20 cellular contexts compared by ENCODE assay signal in the genomic region with DNA sequence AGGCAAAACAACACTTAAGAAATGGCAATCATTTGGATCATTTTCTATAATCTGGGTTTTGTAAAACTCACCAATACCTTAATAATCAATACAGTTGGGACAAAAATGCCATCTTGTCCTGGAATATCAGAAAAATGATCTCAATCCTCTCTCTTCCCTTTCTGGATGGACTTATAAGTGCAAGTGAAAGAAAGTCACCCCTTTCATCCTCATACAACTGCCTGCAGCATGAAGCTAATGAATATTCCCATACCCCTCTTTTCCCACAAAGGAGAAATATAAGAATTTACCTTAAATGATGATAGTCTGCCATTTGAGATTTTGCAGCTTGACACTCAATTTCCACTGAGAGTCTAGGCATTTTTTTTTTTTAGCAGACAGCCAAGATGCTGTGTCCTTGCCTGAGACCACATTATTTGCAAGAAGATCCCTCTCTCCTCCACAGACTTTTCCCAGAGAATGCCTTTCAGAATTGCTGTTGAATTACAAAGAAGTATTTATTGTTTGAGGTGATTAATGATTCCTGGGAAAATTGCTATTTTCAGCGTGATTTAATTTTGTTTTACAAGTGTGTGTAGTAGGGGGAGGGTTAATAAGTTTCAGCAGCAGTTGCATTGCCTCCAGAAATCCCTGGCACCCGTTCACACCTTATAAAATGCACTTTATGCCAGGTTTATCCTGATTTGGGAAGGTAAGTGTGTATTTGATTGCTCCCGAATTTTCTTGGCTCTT. TPM values are rescaled to one million over a fixed set of nuclear protein-coding genes. Genes with fewer than 3 reads are reported as not detected.
"Had no signal": no experiment of that assay in that cellular context is flagged by ENCODE, and none has a peak within 500 bp of the region (broad histone marks: within the 10 kb centered on the region; RNA-seq: fewer than 3 reads in every experiment).

No MANE protein-coding gene starts in this region.

- H3K4me2 ChIP-seq: SK-N-SH had no signal

- H3K36me3 ChIP-seq: uterus had no signal

- H3K27ac ChIP-seq: skin epidermis, uterus had no signal

- H3K4me3 ChIP-seq: psoas muscle, skin epidermis, uterus had no signal

- ATAC-seq: activated CD4-positive, alpha-beta T cell treated with anti-CD3 and anti-CD28 coated beads for 36 hours; psoas muscle; right cardiac atrium; stimulated activated naive CD8-positive, alpha-beta T cell treated with anti-CD3 and anti-CD28 coated beads, Interleukin-15, amount 100 ng/mL, for 72 hours; WTC11 had no signal

- H3K4me1 ChIP-seq: uterus had no signal

- DNase-seq: activated CD4-positive, alpha-beta memory T cell treated with anti-CD3 and anti-CD28 coated beads for 36 hours; activated CD4-positive, alpha-beta T cell treated with anti-CD3 and anti-CD28 coated beads for 36 hours; activated naive CD8-positive, alpha-beta T cell treated with anti-CD3 and anti-CD28 coated beads, Interleukin-2, amount 10 ng/mL, durations not matched to agents 7 days and 5 days; activated T-cell treated with anti-CD3 and anti-CD28 coated beads for 4 hours; amygdala; central memory CD4-positive, alpha-beta T cell; erythroblast; occipital lobe; psoas muscle; right cardiac atrium; SK-N-SH; stimulated activated CD4-positive, alpha-beta T cell treated with anti-CD3 and anti-CD28 coated beads, Interleukin-15, amount 100 ng/mL, for 24 hours; stimulated activated CD4-positive, alpha-beta T cell treated with anti-CD3 and anti-CD28 coated beads, Interleukin-4, amount 100 ng/mL, for 1 hour; stimulated activated naive CD8-positive, alpha-beta T cell treated with anti-CD3 and anti-CD28 coated beads, Interleukin-15, amount 100 ng/mL, for 72 hours; uterus had no signal

- H3K9ac ChIP-seq: SK-N-SH had no signal

- H3K9me3 ChIP-seq: psoas muscle, SK-N-SH, uterus had no signal

- H3K27me3 ChIP-seq: uterus had no signal

RNA-seq across cellular contexts. Expression of gene HOXA4, which starts 3.8 kb away (rescaled TPM):
- total RNA-seq: activated CD4-positive, alpha-beta memory T cell treated with anti-CD3 and anti-CD28 coated beads for 36 hours; activated T-helper 1 cell treated with anti-CD3 and anti-CD28 coated beads, Interleukin-12 subunit alpha, Interleukin-12 subunit beta, Interleukin-2, Interleukin-4 antibody, amounts not matched to agents 30 ng/mL and 10 ng/mL and 1 ng/mL, durations not matched to agents 14 hours and 24 hours and 36 hours; occipital lobe; WTC11 had no signal
- polyA plus RNA-seq: neural cell, SK-N-SH had no signal

RNA-seq across cellular contexts. Expression of gene HOXA5, which starts 16.7 kb away (rescaled TPM):
- total RNA-seq: activated CD4-positive, alpha-beta memory T cell treated with anti-CD3 and anti-CD28 coated beads for 36 hours; activated CD4-positive, alpha-beta T cell treated with anti-CD3 and anti-CD28 coated beads for 36 hours; activated naive CD8-positive, alpha-beta T cell treated with anti-CD3 and anti-CD28 coated beads, Interleukin-2, amount 10 ng/mL, durations not matched to agents 7 days and 5 days; activated T-helper 1 cell treated with anti-CD3 and anti-CD28 coated beads, Interleukin-12 subunit alpha, Interleukin-12 subunit beta, Interleukin-2, Interleukin-4 antibody, amounts not matched to agents 30 ng/mL and 10 ng/mL and 1 ng/mL, durations not matched to agents 14 hours and 24 hours and 36 hours; occipital lobe; WTC11 had no signal
- polyA plus RNA-seq: neural cell, SK-N-SH had no signal

RNA-seq across cellular contexts. Expression of gene HOXA6, which starts 20.8 kb away (rescaled TPM):
- total RNA-seq: activated CD4-positive, alpha-beta memory T cell treated with anti-CD3 and anti-CD28 coated beads for 36 hours; activated CD4-positive, alpha-beta T cell treated with anti-CD3 and anti-CD28 coated beads for 36 hours; activated naive CD8-positive, alpha-beta T cell treated with anti-CD3 and anti-CD28 coated beads, Interleukin-2, amount 10 ng/mL, durations not matched to agents 7 days and 5 days; activated T-helper 1 cell treated with anti-CD3 and anti-CD28 coated beads, Interleukin-12 subunit alpha, Interleukin-12 subunit beta, Interleukin-2, Interleukin-4 antibody, amounts not matched to agents 30 ng/mL and 10 ng/mL and 1 ng/mL, durations not matched to agents 14 hours and 24 hours and 36 hours; occipital lobe; right cardiac atrium; WTC11 had no signal
- polyA plus RNA-seq: liver, neural cell, right cardiac atrium, SK-N-SH had no signal

RNA-seq across cellular contexts. Expression of gene HOXA2, which starts 24.3 kb away (rescaled TPM):
- total RNA-seq: activated CD4-positive, alpha-beta memory T cell treated with anti-CD3 and anti-CD28 coated beads for 36 hours; activated CD4-positive, alpha-beta T cell treated with anti-CD3 and anti-CD28 coated beads for 36 hours; activated naive CD8-positive, alpha-beta T cell treated with anti-CD3 and anti-CD28 coated beads, Interleukin-2, amount 10 ng/mL, durations not matched to agents 7 days and 5 days; activated T-helper 1 cell treated with anti-CD3 and anti-CD28 coated beads, Interleukin-12 subunit alpha, Interleukin-12 subunit beta, Interleukin-2, Interleukin-4 antibody, amounts not matched to agents 30 ng/mL and 10 ng/mL and 1 ng/mL, durations not matched to agents 14 hours and 24 hours and 36 hours; occipital lobe; WTC11 had no signal
- polyA plus RNA-seq: neural cell, SK-N-SH had no signal

RNA-seq across cellular contexts. Expression of gene HOXA3, which starts 25.6 kb away (rescaled TPM):
- total RNA-seq: activated CD4-positive, alpha-beta memory T cell treated with anti-CD3 and anti-CD28 coated beads for 36 hours; activated CD4-positive, alpha-beta T cell treated with anti-CD3 and anti-CD28 coated beads for 36 hours; activated naive CD8-positive, alpha-beta T cell treated with anti-CD3 and anti-CD28 coated beads, Interleukin-2, amount 10 ng/mL, durations not matched to agents 7 days and 5 days; activated T-helper 1 cell treated with anti-CD3 and anti-CD28 coated beads, Interleukin-12 subunit alpha, Interleukin-12 subunit beta, Interleukin-2, Interleukin-4 antibody, amounts not matched to agents 30 ng/mL and 10 ng/mL and 1 ng/mL, durations not matched to agents 14 hours and 24 hours and 36 hours; occipital lobe; WTC11 had no signal
- polyA plus RNA-seq: neural cell had no signal
